1 cellular context compared by ENCODE assay signal in the genomic region with DNA sequence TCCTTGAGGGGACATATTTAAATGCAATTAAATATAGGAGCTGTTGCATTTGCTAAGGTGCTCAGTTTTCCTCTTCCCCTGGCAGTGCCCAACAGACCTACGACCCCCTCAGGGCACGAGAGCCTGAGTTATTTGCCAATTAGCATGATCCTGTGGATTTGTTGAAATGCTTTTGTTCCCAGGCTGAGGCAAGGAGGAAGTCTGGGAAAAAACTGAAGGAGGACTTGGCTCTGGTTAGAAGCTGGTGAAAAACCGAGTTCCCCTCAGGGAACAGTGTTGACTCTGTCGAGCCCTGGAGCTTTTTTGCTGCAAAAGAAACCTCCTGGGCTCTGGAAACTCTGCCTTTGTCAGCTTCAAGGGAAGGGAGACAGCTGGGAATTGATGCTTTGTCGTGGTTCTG.
TF ChIP-seq lines count a peak whose summit lies in the region.

No MANE protein-coding gene starts in this region.

TF ChIP-seq in A549, 52 proteins besides CTCF, POLR2A, EP300 and RAD21 (continued from another document):
- TF ChIP-seq, protein P1, sequence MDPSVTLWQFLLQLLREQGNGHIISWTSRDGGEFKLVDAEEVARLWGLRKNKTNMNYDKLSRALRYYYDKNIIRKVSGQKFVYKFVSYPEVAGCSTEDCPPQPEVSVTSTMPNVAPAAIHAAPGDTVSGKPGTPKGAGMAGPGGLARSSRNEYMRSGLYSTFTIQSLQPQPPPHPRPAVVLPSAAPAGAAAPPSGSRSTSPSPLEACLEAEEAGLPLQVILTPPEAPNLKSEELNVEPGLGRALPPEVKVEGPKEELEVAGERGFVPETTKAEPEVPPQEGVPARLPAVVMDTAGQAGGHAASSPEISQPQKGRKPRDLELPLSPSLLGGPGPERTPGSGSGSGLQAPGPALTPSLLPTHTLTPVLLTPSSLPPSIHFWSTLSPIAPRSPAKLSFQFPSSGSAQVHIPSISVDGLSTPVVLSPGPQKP (IDR thresholded peaks at IDR 0.05; ENCODE audit: low read depth, low read length) = no peak
- no peak for TF ChIP-seq EHF (CRISPR knock-in tag; IDR thresholded peaks at IDR 0.05)
